Comparison of ENCODE assay signal across 8 cellular contexts in genomic region chr20:4112490-4113420, GRCh38. TPM values are rescaled to one million over a fixed set of nuclear protein-coding genes. Genes with fewer than 3 reads are reported as not detected.
DNase-seq lines count a peak whose midpoint lies in the region; ATAC-seq, FAIRE-seq and TF ChIP-seq lines count a peak whose summit lies in the region.

No MANE protein-coding gene starts in this region.

- H3K9ac ChIP-seq in MM.1S (ENCODE audit: low read length) = no peak overlapping the region

- TF ChIP-seq CTCF in MM.1S (IDR thresholded peaks at IDR 0.05; ENCODE audit: low read length) = no peak

- no peaks in the 10 kb centered on the region for H3K27me3 ChIP-seq in MM.1S (replicated peaks; ENCODE audit: insufficient read depth, low read length)

- no peak overlapping the region; the same call in 1 of the 2 replicates for H2AFZ ChIP-seq in MM.1S (ENCODE audit: low read length)

- no peaks in the 10 kb centered on the region for H3K36me3 ChIP-seq in MM.1S (replicated peaks; ENCODE audit: insufficient read depth, low read length)

- peak; percentile 76 for FAIRE-seq in GM18507 (lab: Jason Lieb, UNC)

- ATAC-seq in esophagus mucosa = peak; percentile 85

- H3K79me2 ChIP-seq in MM.1S (ENCODE audit: low read length) = no peaks in the 10 kb centered on the region

- H3K9me2 ChIP-seq in MM.1S (replicated peaks; ENCODE audit: insufficient read depth, low read length) = no peaks in the 10 kb centered on the region

- H3K9me3 ChIP-seq in MM.1S (replicated peaks; ENCODE audit: insufficient read depth, low read length) = no peaks in the 10 kb centered on the region

- DNase-seq in GM18507 (ENCODE audit: extremely low spot score, insufficient read length, low read depth) (no peak), H4 (ENCODE audit: low spot score) (peak; percentile 56), MM.1S (peak; percentile 92), kidney glomerular epithelial cell (lab: John Stamatoyannopoulos, UW) (no peak), dedifferentiated amniotic fluid mesenchymal stem cell (ENCODE audit: extremely low spot score) (no peak)
- no peak for DNase-seq in stimulated activated naive CD4-positive, alpha-beta T cell (lab: John Stamatoyannopoulos, UW)
- no peak for DNase-seq in activated CD8-positive, alpha-beta memory T cell treated with anti-CD3 and anti-CD28 coated beads, Interleukin-2, amount 50 U/mL, for 48 hours

- no peak overlapping the region for H3K4me3 ChIP-seq in MM.1S (ENCODE audit: low read length)

- H3F3A ChIP-seq in MM.1S (ENCODE audit: insufficient read depth, low read length) = peaks cover 22% of the 10 kb centered on the region

- H4K20me1 ChIP-seq in MM.1S (ENCODE audit: insufficient read depth, low read length) = no peaks in the 10 kb centered on the region

- peak overlapping the region; percentile 31; the same call in 1 of the 2 replicates for H3K27ac ChIP-seq in MM.1S (ENCODE audit: low read length)

- H3K4me2 ChIP-seq in MM.1S (ENCODE audit: low read depth, low read length) = peak overlapping the region; percentile 38

- peaks cover 34% of the 10 kb centered on the region for H3K4me1 ChIP-seq in MM.1S (ENCODE audit: low read length)

RNA-seq across cellular contexts. Expression of gene SMOX, which starts 35.9 kb away (rescaled TPM):
- total RNA-seq in H4 (2014; rRNA removed; shearing (Covaris generic)) = 9.1 and 12.2 TPM in 2 replicates
- total RNA-seq in esophagus mucosa = 7.9 TPM

Comparison
In these comparisons a context has a peak if more than half of its experiments do, and no peak if none do; other contexts are left out.
1. DNase-seq: peak in H4 (single experiment) and MM.1S (single experiment); none in GM18507 (single experiment), kidney glomerular epithelial cell (single experiment), stimulated activated naive CD4-positive, alpha-beta T cell (0 of 6), activated CD8-positive, alpha-beta memory T cell treated with anti-CD3 and anti-CD28 coated beads, Interleukin-2, amount 50 U/mL, for 48 hours (single experiment) and dedifferentiated amniotic fluid mesenchymal stem cell (single experiment).